In genomic region chr22:50498322-50498861, GRCh38 we compare ENCODE assay signal across 1 cellular context.
TF ChIP-seq lines count a peak whose summit lies in the region.

No MANE protein-coding gene starts in this region.

TF ChIP-seq in endothelial cell of umbilical vein, 7 proteins besides CTCF, POLR2A, EP300 and RAD21:
- TF ChIP-seq GATA2 (IDR thresholded peaks at IDR 0.05; ENCODE audit: insufficient read depth, insufficient read length, low read depth, low read length) (no peak), FOS (IDR thresholded peaks at IDR 0.05; ENCODE audit: borderline replicate concordance, insufficient read depth, low read length) (no peak), JUN (IDR thresholded peaks at IDR 0.05; ENCODE audit: borderline replicate concordance, insufficient read depth, insufficient read length, low read depth) (no peak), POLR2AphosphoS5 (IDR thresholded peaks at IDR 0.05; ENCODE audit: insufficient read depth, low read depth, low read length) (no peak), EZH2 (IDR thresholded peaks at IDR 0.05; ENCODE audit: borderline replicate concordance, low read depth, low read length, severe bottlenecking) (no peak), MYC (IDR thresholded peaks at IDR 0.05; ENCODE audit: low read depth, low read length) (no peak), MAX (IDR thresholded peaks at IDR 0.05; ENCODE audit: insufficient read depth, insufficient read length) (no peak)
